Comparison of ENCODE assay signal across 23 cellular contexts in genomic region chr13:113322043-113322461, GRCh38. TPM values are rescaled to one million over a fixed set of nuclear protein-coding genes. Genes with fewer than 3 reads are reported as not detected.
"Had no signal": no experiment of that assay in that cellular context is flagged by ENCODE, and none has a peak within 500 bp of the region (broad histone marks: within the 10 kb centered on the region; RNA-seq: fewer than 3 reads in every experiment).

No MANE protein-coding gene starts in this region.

- H3K27ac ChIP-seq: ascending aorta, heart right ventricle, suprapubic skin had no signal

- H3K4me3 ChIP-seq: ascending aorta, heart right ventricle, lung, suprapubic skin had no signal

- H3K27me3 Mint-ChIP-seq: activated CD8-positive, alpha-beta T cell treated with anti-CD3 and anti-CD28 coated beads for 36 hours; activated naive CD4-positive, alpha-beta T cell treated with anti-CD3 and anti-CD28 coated beads, Interleukin-2, amount 10 ng/mL, durations not matched to agents 7 days and 5 days; activated naive CD8-positive, alpha-beta T cell treated with anti-CD3 and anti-CD28 coated beads, Interleukin-2, amount 50 U/mL, for 24 hours; activated T-cell treated with anti-CD3 and anti-CD28 coated beads, Interleukin-2, amount 50 U/mL, for 24 hours; natural killer cell treated with Interleukin-12 subunit alpha and Interleukin-12 subunit beta and Interleukin-15 and Interleukin-18, amount 100 ng/mL, for 72 hours; type B pancreatic cell had no signal

- DNase-seq: activated CD4-positive, alpha-beta T cell treated with anti-CD3 and anti-CD28 coated beads for 48 hours; activated CD4-positive, CD25-positive, alpha-beta regulatory T cell; activated CD8-positive, alpha-beta T cell treated with anti-CD3 and anti-CD28 coated beads for 36 hours; activated naive CD4-positive, alpha-beta T cell treated with anti-CD3 and anti-CD28 coated beads, Interleukin-2, amount 10 ng/mL, durations not matched to agents 7 days and 5 days; activated naive CD8-positive, alpha-beta T cell treated with anti-CD3 and anti-CD28 coated beads, Interleukin-2, amount 50 U/mL, for 24 hours; activated T-cell treated with anti-CD3 and anti-CD28 coated beads, Interleukin-2, amount 50 U/mL, for 24 hours; cerebellar nuclear complex; cortex of kidney; effector CD4-positive, alpha-beta T cell; heart right ventricle; immature natural killer cell; nucleus accumbens; posterior cingulate gyrus; stimulated activated CD4-positive, alpha-beta T cell treated with anti-CD3 and anti-CD28 coated beads, Interleukin-2, amount 100 ng/mL, for 24 hours; stimulated activated naive CD8-positive, alpha-beta T cell treated with anti-CD3 and anti-CD28 coated beads, Interleukin-15, Interleukin-2, amounts not matched to agents 100 U/mL and 50 U/mL, for 24 hours had no signal

- H3K9me3 Mint-ChIP-seq: activated CD8-positive, alpha-beta T cell treated with anti-CD3 and anti-CD28 coated beads for 36 hours; activated naive CD4-positive, alpha-beta T cell treated with anti-CD3 and anti-CD28 coated beads, Interleukin-2, amount 10 ng/mL, durations not matched to agents 7 days and 5 days; activated naive CD8-positive, alpha-beta T cell treated with anti-CD3 and anti-CD28 coated beads, Interleukin-2, amount 50 U/mL, for 24 hours; activated T-cell treated with anti-CD3 and anti-CD28 coated beads, Interleukin-2, amount 50 U/mL, for 24 hours; activated T-helper 2 cell treated with anti-CD3 and anti-CD28 coated beads, Interferon-gamma antibody, Interleukin-2, Interleukin-4, amounts not matched to agents 10 μg/mL and 5 μg/mL and 100 μg/mL, durations not matched to agents 14 hours and 24 hours and 36 hours; mesothelial cell of epicardium; natural killer cell treated with Interleukin-12 subunit alpha and Interleukin-12 subunit beta and Interleukin-15 and Interleukin-18, amount 100 ng/mL, for 72 hours; type B pancreatic cell had no signal

- H3K4me1 Mint-ChIP-seq: activated naive CD4-positive, alpha-beta T cell treated with anti-CD3 and anti-CD28 coated beads, Interleukin-2, amount 10 ng/mL, durations not matched to agents 7 days and 5 days; activated naive CD8-positive, alpha-beta T cell treated with anti-CD3 and anti-CD28 coated beads, Interleukin-2, amount 50 U/mL, for 24 hours; mesothelial cell of epicardium had no signal

- H3K9me3 ChIP-seq: ascending aorta, heart right ventricle, suprapubic skin had no signal

- H3K4me1 ChIP-seq: ascending aorta, suprapubic skin had no signal

- H3K4me3 Mint-ChIP-seq: activated CD8-positive, alpha-beta T cell treated with anti-CD3 and anti-CD28 coated beads for 36 hours; activated naive CD4-positive, alpha-beta T cell treated with anti-CD3 and anti-CD28 coated beads, Interleukin-2, amount 10 ng/mL, durations not matched to agents 7 days and 5 days; activated naive CD8-positive, alpha-beta T cell treated with anti-CD3 and anti-CD28 coated beads, Interleukin-2, amount 50 U/mL, for 24 hours; activated T-cell treated with anti-CD3 and anti-CD28 coated beads, Interleukin-2, amount 50 U/mL, for 24 hours; immature natural killer cell; mesothelial cell of epicardium; natural killer cell treated with Interleukin-12 subunit alpha and Interleukin-12 subunit beta and Interleukin-15 and Interleukin-18, amount 100 ng/mL, for 72 hours; type B pancreatic cell had no signal

- H3K27me3 ChIP-seq: ascending aorta, heart right ventricle, suprapubic skin had no signal

- H3K27ac Mint-ChIP-seq: activated CD8-positive, alpha-beta T cell treated with anti-CD3 and anti-CD28 coated beads for 36 hours; activated naive CD4-positive, alpha-beta T cell treated with anti-CD3 and anti-CD28 coated beads, Interleukin-2, amount 10 ng/mL, durations not matched to agents 7 days and 5 days; activated naive CD8-positive, alpha-beta T cell treated with anti-CD3 and anti-CD28 coated beads, Interleukin-2, amount 50 U/mL, for 24 hours; activated T-cell treated with anti-CD3 and anti-CD28 coated beads, Interleukin-2, amount 50 U/mL, for 24 hours; activated T-helper 2 cell treated with anti-CD3 and anti-CD28 coated beads, Interferon-gamma antibody, Interleukin-2, Interleukin-4, amounts not matched to agents 10 μg/mL and 5 μg/mL and 100 μg/mL, durations not matched to agents 14 hours and 24 hours and 36 hours; mesothelial cell of epicardium; natural killer cell treated with Interleukin-12 subunit alpha and Interleukin-12 subunit beta and Interleukin-15 and Interleukin-18, amount 100 ng/mL, for 72 hours; type B pancreatic cell had no signal

- ATAC-seq: activated CD8-positive, alpha-beta T cell treated with anti-CD3 and anti-CD28 coated beads for 36 hours; activated naive CD8-positive, alpha-beta T cell treated with anti-CD3 and anti-CD28 coated beads, Interleukin-2, amount 50 U/mL, for 24 hours; esophagus mucosa; natural killer cell treated with Interleukin-12 subunit alpha and Interleukin-12 subunit beta and Interleukin-15 and Interleukin-18, amount 100 ng/mL, for 72 hours; stimulated activated naive CD8-positive, alpha-beta T cell treated with anti-CD3 and anti-CD28 coated beads, Interleukin-15, Interleukin-2, amounts not matched to agents 100 U/mL and 50 U/mL, for 24 hours had no signal

RNA-seq across cellular contexts. Expression of gene GRTP1, which starts 41.9 kb away (rescaled TPM):
- total RNA-seq: activated CD8-positive, alpha-beta T cell treated with anti-CD3 and anti-CD28 coated beads for 36 hours; activated T-helper 2 cell treated with anti-CD3 and anti-CD28 coated beads, Interferon-gamma antibody, Interleukin-2, Interleukin-4, amounts not matched to agents 10 μg/mL and 5 μg/mL and 100 μg/mL, durations not matched to agents 14 hours and 24 hours and 36 hours; natural killer cell treated with Interleukin-12 subunit alpha and Interleukin-12 subunit beta and Interleukin-15 and Interleukin-18, amount 100 ng/mL, for 72 hours had no signal
